8 cellular contexts compared by ENCODE assay signal in genomic region chr11:119100960-119101349, GRCh38. TPM values are rescaled to one million over a fixed set of nuclear protein-coding genes. Genes with fewer than 3 reads are reported as not detected.
DNase-seq lines count a peak whose midpoint lies in the region; ATAC-seq and TF ChIP-seq lines count a peak whose summit lies in the region.

No MANE protein-coding gene starts in this region.

- H3K4me3 ChIP-seq in GM23248 = peak overlapping the region; percentile 84
- peak overlapping the region; percentile 95 for H3K4me3 ChIP-seq in SK-N-MC
- H3K4me3 ChIP-seq in fibroblast of villous mesenchyme (ENCODE audit: low read depth, low read length) = peak overlapping the region; percentile 89
- peak overlapping the region; percentile 92 for H3K4me3 ChIP-seq in skeletal muscle cell (ENCODE audit: low read depth, low read length)

- H3K36me3 ChIP-seq in GM23248 (ENCODE audit: low read depth) (peaks cover 10% of the 10 kb centered on the region; the same call in 1 of the 2 replicates), SK-N-MC (ENCODE audit: insufficient read depth, low read length) (peaks cover 33% of the 10 kb centered on the region)

- H3K9me2 ChIP-seq in GM23248 (ENCODE audit: insufficient read depth) = no peaks in the 10 kb centered on the region

- no peaks in the 10 kb centered on the region for H4K20me1 ChIP-seq in GM23248 (ENCODE audit: insufficient read depth)

- no peak for TF ChIP-seq CTCF in fibroblast of villous mesenchyme (IDR thresholded peaks at IDR 0.05; ENCODE audit: insufficient read depth, low read depth, low read length)

- H3K79me2 ChIP-seq in GM23248 (ENCODE audit: insufficient read depth) = peaks cover 40% of the 10 kb centered on the region

- H2AFZ ChIP-seq in GM23248 = peak overlapping the region; percentile 89

- H3K9me3 ChIP-seq in GM23248 (ENCODE audit: low read depth) (no peaks in the 10 kb centered on the region), SK-N-MC (ENCODE audit: low read depth, low read length) (no peaks in the 10 kb centered on the region)

- peaks cover 17% of the 10 kb centered on the region for H3K4me1 ChIP-seq in GM23248 (ENCODE audit: insufficient read depth)

- WGBS in GM23248 (ENCODE audit: low coverage in 1 of 2, low lambda C conversion rate in 2 of 2, missing lambda C conversion rate in 2 of 2), 2 experiments = 0 to 2% methylated on average over 7 of the region's 7 CpGs

- DNase-seq in GM23248 (peak; percentile 16), SK-N-MC (ENCODE audit: low read depth, low spot score) (no peak), fibroblast of villous mesenchyme (ENCODE audit: low read depth) (no peak), skeletal muscle cell (ENCODE audit: low read depth) (no peak), retina (no peak), HUDEP-2 (lab: John Stamatoyannopoulos, UW; ENCODE audit: unreplicated experiment in 76 of 76) (no peak), germinal center (ENCODE audit: low spot score) (no peak)

- H3K27ac ChIP-seq in GM23248 (peak overlapping the region; percentile 93), SK-N-MC (no peak overlapping the region)

- in situ Hi-C loops in GM23248 (cut with MboI) = no loop called here

- no peak for ATAC-seq in GM18861 (IDR thresholded peaks at IDR 0.05; ENCODE audit: unreplicated experiment)

- peak overlapping the region; percentile 92 for H3K4me2 ChIP-seq in GM23248 (ENCODE audit: unreplicated experiment)

- H3K27me3 ChIP-seq in GM23248 (replicated peaks; ENCODE audit: insufficient read depth) = no peaks in the 10 kb centered on the region

- H3K9ac ChIP-seq in GM23248 (peak overlapping the region; percentile 89), SK-N-MC (ENCODE audit: insufficient read length) (peak overlapping the region; percentile 96)

- H3F3A ChIP-seq in GM23248 (ENCODE audit: insufficient read depth) = peaks cover 29% of the 10 kb centered on the region

RNA-seq across cellular contexts. Expression of gene DPAGT1, which starts 0.7 kb away (rescaled TPM):
- total RNA-seq in GM23248 (2014; rRNA removed; shearing (Covaris generic)) = 30.0 and 30.9 TPM in 2 replicates
- polyA plus RNA-seq in GM23248 (2016; fragmentation: Nextera tagmentation; extraction: Ambion mirVana) = 68.6 and 73.6 TPM in 2 replicates
- 21.3 and 29.4 TPM in 2 replicates for total RNA-seq in fibroblast of villous mesenchyme

RNA-seq across cellular contexts. Expression of gene C2CD2L, which starts 6.2 kb away (rescaled TPM):
- 4.1 and 4.7 TPM in 2 replicates for total RNA-seq in GM23248 (2014; rRNA removed; shearing (Covaris generic))
- 2.6 and 3.1 TPM in 2 replicates for polyA plus RNA-seq in GM23248 (2016; fragmentation: Nextera tagmentation; extraction: Ambion mirVana)
- total RNA-seq in fibroblast of villous mesenchyme = 4.5 and 5.6 TPM in 2 replicates

RNA-seq across cellular contexts. Expression of gene HMBS, which starts 16.3 kb away (rescaled TPM):
- 5.1 and 8.5 TPM in 2 replicates for total RNA-seq in GM23248 (2014; rRNA removed; shearing (Covaris generic))
- polyA plus RNA-seq in GM23248 (2016; fragmentation: Nextera tagmentation; extraction: Ambion mirVana) = 46.1 and 53.3 TPM in 2 replicates
- total RNA-seq in fibroblast of villous mesenchyme = 11.2 and 13.2 TPM in 2 replicates

RNA-seq across cellular contexts. Expression of gene HINFP, which starts 20.4 kb away (rescaled TPM):
- 24.9 and 31.8 TPM in 2 replicates for total RNA-seq in GM23248 (2014; rRNA removed; shearing (Covaris generic))
- polyA plus RNA-seq in GM23248 (2016; fragmentation: Nextera tagmentation; extraction: Ambion mirVana) = 8.3 and 9.1 TPM in 2 replicates
- total RNA-seq in fibroblast of villous mesenchyme = 18.6 and 20.3 TPM in 2 replicates

RNA-seq across cellular contexts. Expression of gene VPS11, which starts 33.3 kb away (rescaled TPM):
- total RNA-seq in GM23248 (2014; rRNA removed; shearing (Covaris generic)) = 21.0 and 27.9 TPM in 2 replicates
- 22.3 and 24.1 TPM in 2 replicates for polyA plus RNA-seq in GM23248 (2016; fragmentation: Nextera tagmentation; extraction: Ambion mirVana)
- total RNA-seq in fibroblast of villous mesenchyme = 24.2 and 24.6 TPM in 2 replicates
